ENCODE assay signal across 10 cellular contexts in the genomic region with DNA sequence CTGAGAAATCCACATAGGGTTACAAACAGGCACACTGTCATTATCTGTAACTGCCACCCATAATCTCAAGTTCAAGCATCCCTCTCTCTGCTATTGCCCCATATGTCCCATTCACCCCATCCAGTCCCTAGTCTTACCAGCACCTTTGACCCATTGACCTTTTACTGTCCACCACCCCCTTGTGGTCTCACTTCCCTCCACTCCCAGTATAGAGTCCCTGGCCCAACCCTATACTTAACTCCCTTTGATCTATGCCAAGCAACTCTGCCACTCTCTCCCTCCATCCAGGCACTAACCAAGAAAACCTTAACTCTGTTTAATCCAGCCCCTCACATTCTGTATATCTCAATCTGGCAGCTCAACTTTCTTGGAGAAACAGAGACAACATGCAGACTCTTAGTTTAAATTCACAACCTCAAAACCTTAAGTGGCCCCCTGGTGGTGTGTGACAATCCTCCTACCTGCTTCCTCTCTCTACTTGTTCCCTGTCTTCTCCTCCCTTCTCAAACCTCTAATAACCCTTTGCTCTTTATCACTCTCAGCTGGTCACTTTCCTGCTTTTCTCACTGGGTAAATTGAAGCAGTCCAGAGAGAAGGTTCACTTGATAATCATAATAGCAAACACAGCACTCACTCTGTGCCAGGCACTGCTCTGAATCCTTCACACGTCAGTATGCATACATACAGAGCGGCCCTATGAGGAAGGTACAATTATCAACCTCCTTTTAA.
A peak's percentile ranks its signal among the peaks of the same experiment; 100 is the strongest.
DNase-seq lines count a peak whose midpoint lies in the region; ATAC-seq and TF ChIP-seq lines count a peak whose summit lies in the region.
"Had no signal": no experiment of that assay in that cellular context is flagged by ENCODE, and none has a peak within 500 bp of the region (broad histone marks: within the 10 kb centered on the region; RNA-seq: fewer than 3 reads in every experiment).

No MANE protein-coding gene starts in this region.

- H3K36me3 Mint-ChIP-seq in chondrocyte (ENCODE audit: low read depth) (peaks cover 10% of the 10 kb centered on the region), type B pancreatic cell (peaks cover 13% of the 10 kb centered on the region)
- H3K36me3 Mint-ChIP-seq in activated T-helper 1 cell treated with anti-CD3 and anti-CD28 coated beads, Interleukin-12 subunit alpha, Interleukin-12 subunit beta, Interleukin-2, Interleukin-4 antibody, amounts not matched to agents 30 ng/mL and 10 ng/mL and 1 ng/mL, durations not matched to agents 14 hours and 24 hours and 36 hours (ENCODE audit: low read depth), result peaks cover 10% of the 10 kb centered on the region

- H3K36me3 ChIP-seq in heart right ventricle, result peaks cover 0 to 3% (median 0%) of the 10 kb centered on the region in 9 donors
- no peaks in the 10 kb centered on the region for H3K36me3 ChIP-seq in right atrium auricular region
- H3K36me3 ChIP-seq in OCI-LY1 (ENCODE audit: insufficient read depth, low read length), result peaks cover 58% of the 10 kb centered on the region

- 79 to 86% methylated on average over 2 of the region's 2 CpGs for WGBS in heart right ventricle, 2 donors

- H3K9me3 Mint-ChIP-seq in chondrocyte (ENCODE audit: low read depth) (no peaks in the 10 kb centered on the region), type B pancreatic cell (no peaks in the 10 kb centered on the region)
- peaks cover 7% of the 10 kb centered on the region for H3K9me3 Mint-ChIP-seq in activated T-helper 1 cell treated with anti-CD3 and anti-CD28 coated beads, Interleukin-12 subunit alpha, Interleukin-12 subunit beta, Interleukin-2, Interleukin-4 antibody, amounts not matched to agents 30 ng/mL and 10 ng/mL and 1 ng/mL, durations not matched to agents 14 hours and 24 hours and 36 hours
- H3K9me3 Mint-ChIP-seq: dendritic cell treated with granulocyte-macrophage colony-stimulating factor and Interleukin-4, amounts not matched to agents 40 ng/mL and 50 ng/mL, for 4 days had no signal

- H3K9me3 ChIP-seq in heart right ventricle (peaks cover 0 to 10% (median 0%) of the 10 kb centered on the region in 11 donors), right atrium auricular region (no peaks in the 10 kb centered on the region), OCI-LY1 (ENCODE audit: low read length) (no peaks in the 10 kb centered on the region)

- no peaks in the 10 kb centered on the region for H3F3A ChIP-seq in OCI-LY1 (ENCODE audit: insufficient read depth, low read length)

- DNase-seq in heart right ventricle, result no peak
- DNase-seq in right atrium auricular region (ENCODE audit: low spot score), result no peak
- DNase-seq in chondrocyte (ENCODE audit: low spot score), result no peak
- DNase-seq in type B pancreatic cell (ENCODE audit: extremely low spot score, unreplicated experiment), result no peak
- no peak for DNase-seq in activated T-helper 1 cell treated with anti-CD3 and anti-CD28 coated beads, Interleukin-12 subunit alpha, Interleukin-12 subunit beta, Interleukin-2, Interleukin-4 antibody, amounts not matched to agents 30 ng/mL and 10 ng/mL and 1 ng/mL, durations not matched to agents 14 hours and 24 hours and 36 hours (ENCODE audit: low spot score)
- DNase-seq: DMS79 treated with DMSO at 0.1 percent for 48 hours had no signal

- peaks cover 0 to 13% (median 0%) of the 10 kb centered on the region in 9 donors for H3K4me1 ChIP-seq in heart right ventricle
- peaks cover 0 to 5% of the 10 kb centered on the region in 2 donors for H3K4me1 ChIP-seq in right atrium auricular region
- H3K4me1 ChIP-seq in OCI-LY1 (ENCODE audit: insufficient read depth, low read length, severe bottlenecking), result no peaks in the 10 kb centered on the region

- no peak overlapping the region for H3K4me3 Mint-ChIP-seq in chondrocyte (ENCODE audit: unreplicated experiment)
- H3K4me3 Mint-ChIP-seq in type B pancreatic cell, result no peak overlapping the region
- H3K4me3 Mint-ChIP-seq in activated T-helper 1 cell treated with anti-CD3 and anti-CD28 coated beads, Interleukin-12 subunit alpha, Interleukin-12 subunit beta, Interleukin-2, Interleukin-4 antibody, amounts not matched to agents 30 ng/mL and 10 ng/mL and 1 ng/mL, durations not matched to agents 14 hours and 24 hours and 36 hours, result no peak overlapping the region
- H3K4me3 Mint-ChIP-seq: dendritic cell treated with granulocyte-macrophage colony-stimulating factor and Interleukin-4, amounts not matched to agents 40 ng/mL and 50 ng/mL, for 4 days had no signal

- H3K9me2 ChIP-seq in OCI-LY1 (ENCODE audit: low read depth, low read length), result no peaks in the 10 kb centered on the region

- no peak overlapping the region for H3K4me3 ChIP-seq in heart right ventricle
- H3K4me3 ChIP-seq in right atrium auricular region, result no peak overlapping the region
- no peak overlapping the region for H3K4me3 ChIP-seq in OCI-LY1 (ENCODE audit: low read depth, low read length, poor library complexity, severe bottlenecking)

- H3K27me3 ChIP-seq in heart right ventricle (no peaks in the 10 kb centered on the region), right atrium auricular region (no peaks in the 10 kb centered on the region), OCI-LY1 (ENCODE audit: insufficient read depth, low read length) (no peaks in the 10 kb centered on the region)

- H3K27ac Mint-ChIP-seq in chondrocyte (ENCODE audit: unreplicated experiment) (no peak overlapping the region), type B pancreatic cell (no peak overlapping the region)
- H3K27ac Mint-ChIP-seq in activated T-helper 1 cell treated with anti-CD3 and anti-CD28 coated beads, Interleukin-12 subunit alpha, Interleukin-12 subunit beta, Interleukin-2, Interleukin-4 antibody, amounts not matched to agents 30 ng/mL and 10 ng/mL and 1 ng/mL, durations not matched to agents 14 hours and 24 hours and 36 hours, result no peak overlapping the region
- H3K27ac Mint-ChIP-seq: dendritic cell treated with granulocyte-macrophage colony-stimulating factor and Interleukin-4, amounts not matched to agents 40 ng/mL and 50 ng/mL, for 4 days had no signal

- no peaks in the 10 kb centered on the region for H3K79me2 ChIP-seq in OCI-LY1 (ENCODE audit: insufficient read depth, low read length)

- H3K4me1 Mint-ChIP-seq in chondrocyte (ENCODE audit: low read depth) (peaks cover 19% of the 10 kb centered on the region), type B pancreatic cell (ENCODE audit: unreplicated experiment) (no peaks in the 10 kb centered on the region)
- H3K4me1 Mint-ChIP-seq in activated T-helper 1 cell treated with anti-CD3 and anti-CD28 coated beads, Interleukin-12 subunit alpha, Interleukin-12 subunit beta, Interleukin-2, Interleukin-4 antibody, amounts not matched to agents 30 ng/mL and 10 ng/mL and 1 ng/mL, durations not matched to agents 14 hours and 24 hours and 36 hours (ENCODE audit: low read depth), result no peaks in the 10 kb centered on the region

- H3K27me3 Mint-ChIP-seq in chondrocyte (ENCODE audit: low read depth) (no peaks in the 10 kb centered on the region), type B pancreatic cell (no peaks in the 10 kb centered on the region)
- H3K27me3 Mint-ChIP-seq in activated T-helper 1 cell treated with anti-CD3 and anti-CD28 coated beads, Interleukin-12 subunit alpha, Interleukin-12 subunit beta, Interleukin-2, Interleukin-4 antibody, amounts not matched to agents 30 ng/mL and 10 ng/mL and 1 ng/mL, durations not matched to agents 14 hours and 24 hours and 36 hours (ENCODE audit: insufficient read depth), result no peaks in the 10 kb centered on the region
- H3K27me3 Mint-ChIP-seq: dendritic cell treated with granulocyte-macrophage colony-stimulating factor and Interleukin-4, amounts not matched to agents 40 ng/mL and 50 ng/mL, for 4 days had no signal

- TF ChIP-seq CTCF in heart right ventricle (IDR thresholded peaks at IDR 0.05) (peak in 5 of 9 donors; percentile 12 to 40 (median 27)), right atrium auricular region (IDR thresholded peaks at IDR 0.05) (peak in 1 of 2 donors; percentile 37), OCI-LY1 (IDR thresholded peaks at IDR 0.05; ENCODE audit: low read length) (peak; percentile 55; the same call in 1 of the 2 replicates), chondrocyte (IDR thresholded peaks at IDR 0.05) (peak; percentile 48), type B pancreatic cell (conservative IDR thresholded peaks at IDR 0.05) (peak; percentile 56)

- no peak overlapping the region for H3K4me2 ChIP-seq in OCI-LY1 (ENCODE audit: low read length)

- no peak overlapping the region for H3K9ac ChIP-seq in OCI-LY1 (ENCODE audit: low read length)

- no peak overlapping the region for H2AFZ ChIP-seq in OCI-LY1 (ENCODE audit: low read length)

- intact Hi-C loops in heart right ventricle (cut with DNase I), result no loop called here
- intact Hi-C loops in activated T-helper 1 cell treated with anti-CD3 and anti-CD28 coated beads, Interleukin-12 subunit alpha, Interleukin-12 subunit beta, Interleukin-2, Interleukin-4 antibody, amounts not matched to agents 30 ng/mL and 10 ng/mL and 1 ng/mL, durations not matched to agents 14 hours and 24 hours and 36 hours (cut with micrococcal nuclease), result loop anchor here (1.0 to 2.0 kb wide), 2 partner anchors 145 to 927 kb away; no protein-coding TSS in a partner anchor

- ATAC-seq in heart right ventricle, result peak in 1 of 8 donors; percentile 18
- ATAC-seq in GM18868 (IDR thresholded peaks at IDR 0.05; ENCODE audit: unreplicated experiment), result no peak
- ATAC-seq in GM19395 (IDR thresholded peaks at IDR 0.05; ENCODE audit: unreplicated experiment), result no peak

- H4K20me1 ChIP-seq in OCI-LY1 (ENCODE audit: insufficient read depth, low read length), result no peaks in the 10 kb centered on the region

- H3K27ac ChIP-seq in heart right ventricle, result no peak overlapping the region
- no peak overlapping the region for H3K27ac ChIP-seq in right atrium auricular region
- no peak overlapping the region for H3K27ac ChIP-seq in OCI-LY1 (ENCODE audit: low read depth, low read length, poor library complexity, severe bottlenecking)
